ENCODE assay signal across 8 cellular contexts in the genomic region with DNA sequence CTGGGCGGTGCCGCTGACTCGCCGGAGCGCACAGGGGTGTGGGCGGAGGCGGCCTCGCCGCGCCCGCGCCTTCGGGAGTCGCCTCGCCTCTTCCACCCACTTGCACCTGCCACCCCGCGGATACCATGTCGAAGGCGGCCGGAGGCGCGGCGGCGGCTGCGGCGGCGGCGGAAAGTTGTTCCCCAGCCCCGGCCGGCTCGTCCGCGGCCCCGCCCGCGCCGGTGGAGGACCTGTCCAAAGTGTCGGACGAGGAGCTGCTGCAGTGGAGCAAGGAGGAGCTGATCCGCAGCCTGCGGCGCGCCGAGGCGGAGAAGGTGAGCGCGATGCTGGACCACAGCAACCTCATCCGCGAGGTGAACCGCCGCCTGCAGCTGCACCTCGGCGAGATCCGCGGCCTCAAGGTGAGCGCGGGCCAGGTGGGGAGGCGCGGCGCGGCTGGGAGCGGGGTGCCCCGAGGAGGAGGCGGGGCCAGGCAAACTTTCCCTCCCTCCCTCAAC. TPM values are rescaled to one million over a fixed set of nuclear protein-coding genes. Genes with fewer than 3 reads are reported as not detected.
DNase-seq lines count a peak whose midpoint lies in the region; ATAC-seq and TF ChIP-seq lines count a peak whose summit lies in the region.

No MANE protein-coding gene starts in this region.

- H3K27ac Mint-ChIP-seq in activated T-cell treated with anti-CD3 and anti-CD28 coated beads, Interleukin-2, amount 50 U/mL, for 72 hours, result no peak overlapping the region
- no peak overlapping the region for H3K27ac Mint-ChIP-seq in nephron

- H3K4me3 ChIP-seq in ectodermal cell (ENCODE audit: insufficient read depth, low read depth, low read length), result peak overlapping the region; percentile 64

- DNase-seq in activated T-cell treated with anti-CD3 and anti-CD28 coated beads, Interleukin-2, amount 50 U/mL, for 72 hours, result peak in 1 of 2 donors; percentile 2
- no peak for DNase-seq in activated T-cell treated with anti-CD3 and anti-CD28 coated beads, Interleukin-2, amount 50 U/mL, for 1 hour
- DNase-seq in NCI-H1105 (lab: John Stamatoyannopoulos, UW) (peak; percentile 44), Ammon's horn (ENCODE audit: low spot score) (no peak)
- DNase-seq in activated effector memory CD4-positive, alpha-beta T cell treated with Interleukin-2 at 50 U/mL for 16 hours, result no peak
- no peak for DNase-seq in activated CD8-positive, alpha-beta memory T cell treated with anti-CD3 and anti-CD28 coated beads for 24 hours

- H3K4me3 Mint-ChIP-seq in activated T-cell treated with anti-CD3 and anti-CD28 coated beads, Interleukin-2, amount 50 U/mL, for 72 hours, result peak overlapping the region in 1 of 2 donors; percentile 54
- H3K4me3 Mint-ChIP-seq in nephron, result peak overlapping the region; percentile 77 to 94 (median 89)

- peaks cover 51% of the 10 kb centered on the region for H3K27me3 Mint-ChIP-seq in activated T-cell treated with anti-CD3 and anti-CD28 coated beads, Interleukin-2, amount 50 U/mL, for 72 hours (ENCODE audit: low read depth)
- H3K27me3 Mint-ChIP-seq in nephron (ENCODE audit: low read depth), result peaks cover 60% of the 10 kb centered on the region

- peaks cover 98% of the 10 kb centered on the region for H3K27me3 ChIP-seq in ectodermal cell (ENCODE audit: control insufficient read depth, insufficient read depth, low read length, poor library complexity, severe bottlenecking)

- H3K9me3 Mint-ChIP-seq in activated T-cell treated with anti-CD3 and anti-CD28 coated beads, Interleukin-2, amount 50 U/mL, for 72 hours, result no peaks in the 10 kb centered on the region
- H3K9me3 Mint-ChIP-seq in nephron, result no peaks in the 10 kb centered on the region

- H3K4me1 Mint-ChIP-seq in activated T-cell treated with anti-CD3 and anti-CD28 coated beads, Interleukin-2, amount 50 U/mL, for 72 hours (ENCODE audit: low read depth), result peaks cover 5% of the 10 kb centered on the region
- peaks cover 47% of the 10 kb centered on the region for H3K4me1 Mint-ChIP-seq in nephron

- no peak overlapping the region for H3K27ac ChIP-seq in ectodermal cell (ENCODE audit: insufficient read depth, low read depth, low read length, poor library complexity, severe bottlenecking)

- no peaks in the 10 kb centered on the region for H3K9me3 ChIP-seq in ectodermal cell (ENCODE audit: control insufficient read depth, low read length)

- WGBS in ectodermal cell, 2 experiments, result 0% methylated on average over 64 of the region's 64 CpGs

- H3K4me1 ChIP-seq in ectodermal cell (ENCODE audit: control insufficient read depth, insufficient read depth, low read length), result peaks cover 28% of the 10 kb centered on the region

- no peaks in the 10 kb centered on the region for H3K36me3 ChIP-seq in ectodermal cell (ENCODE audit: control insufficient read depth, insufficient read depth, low read length)

- ATAC-seq in activated T-cell treated with anti-CD3 and anti-CD28 coated beads, Interleukin-2, amount 50 U/mL, for 72 hours (replicated peaks in 1 of 2), result peak; percentile 16 to 25

- H3K36me3 Mint-ChIP-seq in activated T-cell treated with anti-CD3 and anti-CD28 coated beads, Interleukin-2, amount 50 U/mL, for 72 hours (ENCODE audit: insufficient read depth in 2 of 2), result no peaks in the 10 kb centered on the region
- no peaks in the 10 kb centered on the region for H3K36me3 Mint-ChIP-seq in nephron (ENCODE audit: low read depth)

- no peak for TF ChIP-seq CTCF in nephron (IDR thresholded peaks at IDR 0.05; ENCODE audit: unreplicated experiment in 3 of 3)

RNA-seq across cellular contexts. Expression of a gene that starts 0.8 kb away (rescaled TPM):
- total RNA-seq in activated T-cell treated with anti-CD3 and anti-CD28 coated beads, Interleukin-2, amount 50 U/mL, for 72 hours, result not detected
- 0.48 TPM for polyA plus RNA-seq in ectodermal cell (2013, experiment 1 of 4)
- polyA plus RNA-seq in ectodermal cell (2013, experiment 2 of 4), result 0.25 TPM
- polyA plus RNA-seq in ectodermal cell (2013, experiment 3 of 4), result 0.43 TPM
- 0.28 TPM for polyA plus RNA-seq in ectodermal cell (2013, experiment 4 of 4)
